ENCODE assay signal across 21 cellular contexts in the genomic region with DNA sequence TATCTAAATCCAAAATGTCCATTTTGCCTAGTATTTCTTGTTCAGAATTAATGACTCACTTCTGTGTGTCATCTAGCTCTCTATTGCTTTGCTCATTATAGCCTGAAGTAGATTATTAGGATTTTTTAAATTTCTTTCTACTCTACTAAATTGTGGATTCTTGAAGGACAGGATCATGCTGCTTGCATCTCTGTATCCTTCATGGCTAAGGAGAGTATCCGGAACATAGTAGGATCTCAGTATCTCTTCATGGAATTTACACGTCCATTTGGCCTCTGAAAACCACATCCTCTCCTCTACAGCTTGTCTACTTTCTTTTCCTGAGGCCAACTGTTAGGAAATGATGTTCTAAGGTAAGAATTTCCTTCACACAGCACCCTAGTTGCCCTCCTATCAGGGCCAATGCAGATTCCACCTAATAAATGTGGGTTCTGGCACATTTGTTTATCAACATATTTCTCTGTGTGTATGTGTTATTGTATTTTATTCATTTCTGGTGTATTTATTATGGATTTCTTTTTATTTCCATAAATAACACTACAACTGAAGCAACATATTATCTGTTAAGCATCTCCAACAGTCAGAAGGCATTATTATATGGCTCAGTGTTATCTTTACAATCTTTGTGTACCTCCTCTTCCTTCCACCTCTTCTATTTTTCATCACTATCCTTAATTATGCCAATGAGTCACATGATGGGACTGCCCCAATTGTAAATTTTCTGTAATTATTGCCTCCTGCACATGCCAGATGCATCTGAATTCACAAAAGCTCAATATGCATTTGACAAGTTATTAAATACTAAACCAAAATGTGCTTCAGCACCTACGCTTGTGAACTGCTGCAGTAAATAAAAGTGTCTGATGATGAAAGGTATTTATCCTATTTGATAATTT.
DNase-seq lines count a peak whose midpoint lies in the region; FAIRE-seq and TF ChIP-seq lines count a peak whose summit lies in the region.
"Had no signal": no experiment of that assay in that cellular context is flagged by ENCODE, and none has a peak within 500 bp of the region (broad histone marks: within the 10 kb centered on the region; RNA-seq: fewer than 3 reads in every experiment).

No MANE protein-coding gene starts in this region.

- no peak overlapping the region for H2AFZ ChIP-seq in trophoblast cell (ENCODE audit: insufficient read depth, low read length, poor library complexity)
- H2AFZ ChIP-seq: neural progenitor cell had no signal

- no peak overlapping the region for H3K23ac ChIP-seq in trophoblast cell (ENCODE audit: low read length)

- no peak overlapping the region for H3K4me2 ChIP-seq in trophoblast cell (ENCODE audit: low read length)

- no peak overlapping the region for H3K18ac ChIP-seq in trophoblast cell (ENCODE audit: low read length)

- H4K12ac ChIP-seq in trophoblast cell (ENCODE audit: low read depth, low read length), result no peak overlapping the region

- H3K36me3 ChIP-seq in bronchial epithelial cell (ENCODE audit: control insufficient read depth, insufficient read depth, low read length), result no peaks in the 10 kb centered on the region
- no peaks in the 10 kb centered on the region for H3K36me3 ChIP-seq in trophoblast cell (ENCODE audit: control insufficient read depth in 1 of 2, insufficient read depth in 2 of 2, low read length in 2 of 2)
- H3K36me3 ChIP-seq: neural progenitor cell, right atrium auricular region had no signal

- DNase-seq in GM03348 (ENCODE audit: low spot score) (peak; percentile 17), NCI-H2081 treated with DMSO at 0.1 percent for 48 hours (lab: John Stamatoyannopoulos, UW) (peak; percentile 23), bronchial epithelial cell (ENCODE audit: low read depth) (peak; percentile 63), trophoblast cell (peak; percentile 42 to 86), NCI-H1694 treated with DMSO at 0.1 percent for 48 hours (lab: John Stamatoyannopoulos, UW) (no peak), COLO668 (lab: John Stamatoyannopoulos, UW; ENCODE audit: unreplicated experiment) (no peak), NOMO-1 treated with dmso at 0.1 percent for 144 hours (lab: John Stamatoyannopoulos, UW; ENCODE audit: unreplicated experiment) (no peak), NCI-H526 treated with DMSO at 0.1 percent for 48 hours (lab: John Stamatoyannopoulos, UW) (no peak)
- DNase-seq: activated T-cell treated with anti-CD3 and anti-CD28 coated beads, Interleukin-2, amount 50 U/mL, for 1 hour; CD8-positive, alpha-beta T cell; head of caudate nucleus; islet precursor cell; midbrain; NCI-H1092; stimulated activated CD4-positive, alpha-beta T cell treated with anti-CD3 and anti-CD28 coated beads, Interleukin-2, amount 100 ng/mL, for 24 hours; testis had no signal

- H3K9ac ChIP-seq in trophoblast cell (ENCODE audit: low read length), result no peak overlapping the region
- H3K9ac ChIP-seq: neural progenitor cell had no signal

- TF ChIP-seq CTCF in bronchial epithelial cell (IDR thresholded peaks at IDR 0.05; ENCODE audit: insufficient read depth, low read length, severe bottlenecking), result no peak

- H2BK120ac ChIP-seq in trophoblast cell (ENCODE audit: insufficient read depth, low read length, poor library complexity), result no peak overlapping the region

- H4K8ac ChIP-seq in trophoblast cell (ENCODE audit: low read depth, low read length), result no peak overlapping the region

- no peak overlapping the region for H3K27ac ChIP-seq in trophoblast cell (ENCODE audit: low read depth, low read length)
- H3K27ac ChIP-seq: neural progenitor cell, right atrium auricular region, SK-N-MC, testis had no signal

- H3K27me3 ChIP-seq in bronchial epithelial cell (ENCODE audit: control insufficient read depth, insufficient read depth, low read length) (no peaks in the 10 kb centered on the region), trophoblast cell (ENCODE audit: insufficient read depth, low read length) (no peaks in the 10 kb centered on the region)
- H3K27me3 ChIP-seq: neural progenitor cell, right atrium auricular region, testis had no signal

- H3K4ac ChIP-seq in trophoblast cell (ENCODE audit: low read depth, low read length), result no peak overlapping the region

- H2BK12ac ChIP-seq in trophoblast cell (ENCODE audit: low read length), result no peak overlapping the region

- no peak overlapping the region for H2BK5ac ChIP-seq in trophoblast cell (ENCODE audit: low read depth, low read length, poor library complexity)

- H3K4me3 ChIP-seq in bronchial epithelial cell (ENCODE audit: low read depth, low read length), result no peak overlapping the region
- H3K4me3 ChIP-seq in trophoblast cell (ENCODE audit: low read depth, low read length), result no peak overlapping the region
- H3K4me3 ChIP-seq: GM12878, neural progenitor cell, right atrium auricular region, SK-N-MC, testis had no signal

- H3K79me1 ChIP-seq in trophoblast cell (ENCODE audit: low read length), result no peaks in the 10 kb centered on the region

- no peak overlapping the region for H2AK5ac ChIP-seq in trophoblast cell (ENCODE audit: low read length)

- H3K79me2 ChIP-seq in trophoblast cell (ENCODE audit: control insufficient read depth, insufficient read depth, low read length, poor library complexity), result no peaks in the 10 kb centered on the region

- FAIRE-seq in bronchial epithelial cell (lab: Jason Lieb, UNC), result no peak
- FAIRE-seq: endometrium, GM12878 had no signal

- H3K4me1 ChIP-seq in trophoblast cell (ENCODE audit: control insufficient read depth in 1 of 2, insufficient read depth in 2 of 2, low read length in 2 of 2), result peaks cover 0 to 4% of the 10 kb centered on the region in 2 experiments
- H3K4me1 ChIP-seq: right atrium auricular region, testis had no signal

- no peak overlapping the region for H4K91ac ChIP-seq in trophoblast cell (ENCODE audit: low read depth, low read length)

- WGBS in trophoblast cell (ENCODE audit: extremely low coverage, insufficient coverage, insufficient read length), result no CpG with 5 or more reads among the region's 3 CpGs

- H3K9me3 ChIP-seq in trophoblast cell (ENCODE audit: insufficient read depth, low read depth, low read length), result no peaks in the 10 kb centered on the region
- H3K9me3 ChIP-seq: right atrium auricular region, testis had no signal

- H3K14ac ChIP-seq in trophoblast cell (ENCODE audit: low read length), result no peak overlapping the region

Comparison
In these comparisons a context has a peak if more than half of its experiments do, and no peak if none do; other contexts are left out.
1. DNase-seq: peak in GM03348 (single experiment), NCI-H2081 treated with DMSO at 0.1 percent for 48 hours (single experiment), bronchial epithelial cell (single experiment) and trophoblast cell (2 of 2); none in NCI-H1694 treated with DMSO at 0.1 percent for 48 hours (single experiment), COLO668 (single experiment), NOMO-1 treated with dmso at 0.1 percent for 144 hours (single experiment) and NCI-H526 treated with DMSO at 0.1 percent for 48 hours (single experiment).